In the genomic region with DNA sequence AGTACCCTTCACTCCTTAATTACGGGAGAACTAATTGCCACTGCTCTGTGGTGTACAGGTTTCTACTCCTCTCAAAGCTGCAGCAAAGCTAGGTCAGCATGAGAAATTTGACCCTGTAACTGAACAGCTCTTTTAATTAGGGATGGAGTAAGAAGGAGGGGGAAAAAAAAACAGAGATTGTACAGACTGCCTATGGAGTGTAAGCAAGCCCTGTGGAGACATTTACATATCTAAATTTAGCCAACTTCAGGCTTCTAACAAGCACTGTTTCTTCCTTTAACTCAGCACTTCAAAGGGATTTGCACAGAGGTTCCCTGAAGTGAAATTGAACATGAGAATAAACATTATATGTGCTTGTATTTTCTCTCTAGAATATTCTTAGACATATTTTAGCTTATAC, we compare ENCODE assay signal across 23 cellular contexts.
DNase-seq lines count a peak whose midpoint lies in the region; ATAC-seq and TF ChIP-seq lines count a peak whose summit lies in the region.
"Had no signal": no experiment of that assay in that cellular context is flagged by ENCODE, and none has a peak within 500 bp of the region (broad histone marks: within the 10 kb centered on the region; RNA-seq: fewer than 3 reads in every experiment).

No MANE protein-coding gene starts in this region.

- TF ChIP-seq CTCF in WTC11 (IDR thresholded peaks at IDR 0.05): no peak
- TF ChIP-seq CTCF in nephron progenitor cell (IDR thresholded peaks at IDR 0.05): no peak

- H3K4me1 Mint-ChIP-seq in WTC11 (peaks cover 42% of the 10 kb centered on the region), nephron progenitor cell (peaks cover 25% of the 10 kb centered on the region)
- H3K4me1 Mint-ChIP-seq: activated CD4-positive, alpha-beta T cell treated with anti-CD3 and anti-CD28 coated beads, Interleukin-2, amount 10 ng/mL, durations not matched to agents 7 days and 5 days; CD8-positive, alpha-beta memory T cell had no signal

- H3K4me3 ChIP-seq in MG63: no peak overlapping the region
- H3K4me3 ChIP-seq: mucosa of descending colon, PC-9, SJCRH30, spleen had no signal

- H3K27me3 ChIP-seq in MG63: no peaks in the 10 kb centered on the region
- H3K27me3 ChIP-seq: SJCRH30, spleen had no signal

- H3K9me3 ChIP-seq in MG63: no peaks in the 10 kb centered on the region
- H3K9me3 ChIP-seq: mucosa of descending colon, SJCRH30, spleen had no signal

- no peaks in the 10 kb centered on the region for H3K27me3 Mint-ChIP-seq in WTC11 (ENCODE audit: low read depth)
- peaks cover 3% of the 10 kb centered on the region for H3K27me3 Mint-ChIP-seq in nephron progenitor cell (ENCODE audit: low read depth, poor library complexity)
- H3K27me3 Mint-ChIP-seq: activated CD4-positive, alpha-beta T cell treated with anti-CD3 and anti-CD28 coated beads, Interleukin-2, amount 10 ng/mL, durations not matched to agents 7 days and 5 days; CD8-positive, alpha-beta memory T cell; dendritic cell treated with granulocyte-macrophage colony-stimulating factor and Interleukin-4, amounts not matched to agents 40 ng/mL and 50 ng/mL, for 4 days had no signal

- no peak overlapping the region for H3K27ac Mint-ChIP-seq in WTC11
- peak overlapping the region; percentile 68 for H3K27ac Mint-ChIP-seq in nephron progenitor cell
- H3K27ac Mint-ChIP-seq: activated CD4-positive, alpha-beta T cell treated with anti-CD3 and anti-CD28 coated beads, Interleukin-2, amount 10 ng/mL, durations not matched to agents 7 days and 5 days; CD8-positive, alpha-beta memory T cell; dendritic cell treated with granulocyte-macrophage colony-stimulating factor and Interleukin-4, amounts not matched to agents 40 ng/mL and 50 ng/mL, for 4 days had no signal

- CTCF ChIA-PET in WTC11 (lab: Charles Lee): no interaction called here

- ATAC-seq in WTC11: peak; percentile 82
- ATAC-seq in HG03439 (IDR thresholded peaks at IDR 0.05; ENCODE audit: unreplicated experiment): no peak
- ATAC-seq: left ventricle myocardium superior, mucosa of descending colon had no signal

- H3K36me3 ChIP-seq in MG63: no peaks in the 10 kb centered on the region
- H3K36me3 ChIP-seq: SJCRH30, spleen had no signal

- peaks cover 4% of the 10 kb centered on the region; the same call in 1 of the 2 replicates for H3K36me3 Mint-ChIP-seq in WTC11
- no peaks in the 10 kb centered on the region for H3K36me3 Mint-ChIP-seq in nephron progenitor cell (ENCODE audit: low read depth)
- H3K36me3 Mint-ChIP-seq: CD8-positive, alpha-beta memory T cell had no signal

- H3K4me3 Mint-ChIP-seq in WTC11: peak overlapping the region; percentile 15; the same call in 1 of the 2 replicates
- H3K4me3 Mint-ChIP-seq in nephron progenitor cell: no peak overlapping the region
- H3K4me3 Mint-ChIP-seq: activated CD4-positive, alpha-beta T cell treated with anti-CD3 and anti-CD28 coated beads, Interleukin-2, amount 10 ng/mL, durations not matched to agents 7 days and 5 days; CD8-positive, alpha-beta memory T cell; dendritic cell treated with granulocyte-macrophage colony-stimulating factor and Interleukin-4, amounts not matched to agents 40 ng/mL and 50 ng/mL, for 4 days had no signal

- peak; percentile 1 for DNase-seq in DMS 273 (lab: John Stamatoyannopoulos, UW; ENCODE audit: unreplicated experiment)
- no peak for DNase-seq in DMS 273 treated with DMSO at 0.1 percent for 48 hours (lab: John Stamatoyannopoulos, UW)
- peak; percentile 5 to 61 for DNase-seq in NCI-H2081 (lab: John Stamatoyannopoulos, UW)
- DNase-seq in WTC11 (ENCODE audit: low spot score): no peak
- DNase-seq in nephron progenitor cell: no peak
- no peak for DNase-seq in stimulated activated CD4-positive, alpha-beta T cell treated with anti-CD3 and anti-CD28 coated beads, Interleukin-2, amount 100 ng/mL, for 24 hours
- DNase-seq in MG63: no peak
- DNase-seq: activated CD4-positive, alpha-beta T cell treated with anti-CD3 and anti-CD28 coated beads, Interleukin-2, amount 10 ng/mL, durations not matched to agents 7 days and 5 days; activated CD8-positive, alpha-beta memory T cell treated with anti-CD3 and anti-CD28 coated beads, Interleukin-2, amount 50 U/mL, for 4 hours; AML-193; CD8-positive, alpha-beta memory T cell; DMS79 treated with DMSO at 0.1 percent for 48 hours; H7; head of caudate nucleus; left ventricle myocardium superior; mucosa of descending colon; NCI-H1092 treated with DMSO at 0.1 percent for 48 hours; NCI-H82; PC-9; SJCRH30; spleen had no signal

- POLR2A ChIA-PET in WTC11 (lab: Charles Lee): no interaction called here

- peaks cover 12% of the 10 kb centered on the region for H3K9me3 Mint-ChIP-seq in WTC11
- H3K9me3 Mint-ChIP-seq in nephron progenitor cell: no peaks in the 10 kb centered on the region
- H3K9me3 Mint-ChIP-seq: activated CD4-positive, alpha-beta T cell treated with anti-CD3 and anti-CD28 coated beads, Interleukin-2, amount 10 ng/mL, durations not matched to agents 7 days and 5 days; dendritic cell treated with granulocyte-macrophage colony-stimulating factor and Interleukin-4, amounts not matched to agents 40 ng/mL and 50 ng/mL, for 4 days had no signal

TF ChIP-seq in WTC11, 78 proteins besides CTCF, POLR2A, EP300 and RAD21:
- TF ChIP-seq, protein P1, sequence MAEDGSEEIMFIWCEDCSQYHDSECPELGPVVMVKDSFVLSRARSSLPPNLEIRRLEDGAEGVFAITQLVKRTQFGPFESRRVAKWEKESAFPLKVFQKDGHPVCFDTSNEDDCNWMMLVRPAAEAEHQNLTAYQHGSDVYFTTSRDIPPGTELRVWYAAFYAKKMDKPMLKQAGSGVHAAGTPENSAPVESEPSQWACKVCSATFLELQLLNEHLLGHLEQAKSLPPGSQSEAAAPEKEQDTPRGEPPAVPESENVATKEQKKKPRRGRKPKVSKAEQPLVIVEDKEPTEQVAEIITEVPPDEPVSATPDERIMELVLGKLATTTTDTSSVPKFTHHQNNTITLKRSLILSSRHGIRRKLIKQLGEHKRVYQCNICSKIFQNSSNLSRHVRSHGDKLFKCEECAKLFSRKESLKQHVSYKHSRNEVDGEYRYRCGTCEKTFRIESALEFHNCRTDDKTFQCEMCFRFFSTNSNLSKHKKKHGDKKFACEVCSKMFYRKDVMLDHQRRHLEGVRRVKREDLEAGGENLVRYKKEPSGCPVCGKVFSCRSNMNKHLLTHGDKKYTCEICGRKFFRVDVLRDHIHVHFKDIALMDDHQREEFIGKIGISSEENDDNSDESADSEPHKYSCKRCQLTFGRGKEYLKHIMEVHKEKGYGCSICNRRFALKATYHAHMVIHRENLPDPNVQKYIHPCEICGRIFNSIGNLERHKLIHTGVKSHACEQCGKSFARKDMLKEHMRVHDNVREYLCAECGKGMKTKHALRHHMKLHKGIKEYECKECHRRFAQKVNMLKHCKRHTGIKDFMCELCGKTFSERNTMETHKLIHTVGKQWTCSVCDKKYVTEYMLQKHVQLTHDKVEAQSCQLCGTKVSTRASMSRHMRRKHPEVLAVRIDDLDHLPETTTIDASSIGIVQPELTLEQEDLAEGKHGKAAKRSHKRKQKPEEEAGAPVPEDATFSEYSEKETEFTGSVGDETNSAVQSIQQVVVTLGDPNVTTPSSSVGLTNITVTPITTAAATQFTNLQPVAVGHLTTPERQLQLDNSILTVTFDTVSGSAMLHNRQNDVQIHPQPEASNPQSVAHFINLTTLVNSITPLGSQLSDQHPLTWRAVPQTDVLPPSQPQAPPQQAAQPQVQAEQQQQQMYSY (CRISPR knock-in tag; IDR thresholded peaks at IDR 0.05): no peak
- TF ChIP-seq PRRX2 (CRISPR knock-in tag; IDR thresholded peaks at IDR 0.05): no peak
- no peak for TF ChIP-seq ATF1 (CRISPR knock-in tag; IDR thresholded peaks at IDR 0.05)
- no peak for TF ChIP-seq KAT7 (CRISPR knock-in tag; IDR thresholded peaks at IDR 0.05; ENCODE audit: borderline replicate concordance)
- TF ChIP-seq MXD4 (CRISPR knock-in tag; IDR thresholded peaks at IDR 0.05; ENCODE audit: borderline replicate concordance): no peak
- no peak for TF ChIP-seq GTF2I (CRISPR knock-in tag; conservative IDR thresholded peaks at IDR 0.05)

Comparison
In these comparisons a context has a peak if more than half of its experiments do, and no peak if none do; other contexts are left out.
1. DNase-seq: peak in DMS 273 (single experiment) and NCI-H2081 (2 of 2); none in DMS 273 treated with DMSO at 0.1 percent for 48 hours (single experiment), WTC11 (single experiment), nephron progenitor cell (single experiment), stimulated activated CD4-positive, alpha-beta T cell treated with anti-CD3 and anti-CD28 coated beads, Interleukin-2, amount 100 ng/mL, for 24 hours (0 of 2) and MG63 (single experiment).